In genomic region chr17:10166181-10166935, GRCh38 we compare ENCODE assay signal across 16 cellular contexts. TPM values are rescaled to one million over a fixed set of nuclear protein-coding genes. Genes with fewer than 3 reads are reported as not detected.
DNase-seq lines count a peak whose midpoint lies in the region; ATAC-seq and TF ChIP-seq lines count a peak whose summit lies in the region.
"Had no signal": no experiment of that assay in that cellular context is flagged by ENCODE, and none has a peak within 500 bp of the region (broad histone marks: within the 10 kb centered on the region; RNA-seq: fewer than 3 reads in every experiment).

No MANE protein-coding gene starts in this region.

- H3K27ac ChIP-seq in BLaER1 (no peak overlapping the region), Karpas-422 (ENCODE audit: low read length) (no peak overlapping the region), mammary epithelial cell (ENCODE audit: insufficient read depth, low read depth, low read length) (no peak overlapping the region)
- H3K27ac ChIP-seq: C4-2B, GM23248, KMS-11 had no signal

- H3K79me2 ChIP-seq in Karpas-422 (ENCODE audit: low read length): no peaks in the 10 kb centered on the region
- H3K79me2 ChIP-seq in mammary epithelial cell (ENCODE audit: insufficient read depth, low read length): no peaks in the 10 kb centered on the region

- H3K4me2 ChIP-seq in BLaER1: peak overlapping the region; percentile 46
- no peak overlapping the region for H3K4me2 ChIP-seq in Karpas-422 (ENCODE audit: low read depth, low read length, poor library complexity, severe bottlenecking)
- H3K4me2 ChIP-seq in mammary epithelial cell (ENCODE audit: insufficient read depth, low read depth, low read length): no peak overlapping the region
- H3K4me2 ChIP-seq: KMS-11 had no signal

- no peaks in the 10 kb centered on the region for H3K9me2 ChIP-seq in Karpas-422 (replicated peaks; ENCODE audit: insufficient read depth, low read length)

- dilution Hi-C loops in mammary epithelial cell (cut with HindIII; ENCODE audit: low sequenced_read_pairs): no loop called here

- H3K27me3 ChIP-seq in BLaER1 (no peaks in the 10 kb centered on the region), Karpas-422 (ENCODE audit: low read length) (no peaks in the 10 kb centered on the region), mammary epithelial cell (ENCODE audit: insufficient read depth, low read length) (no peaks in the 10 kb centered on the region)

- intact Hi-C loops in mammary epithelial cell (cut with micrococcal nuclease): no loop called here

- H4K20me1 ChIP-seq in BLaER1 (no peaks in the 10 kb centered on the region), Karpas-422 (ENCODE audit: insufficient read depth, low read depth, low read length) (no peaks in the 10 kb centered on the region), mammary epithelial cell (ENCODE audit: insufficient read depth, low read length) (no peaks in the 10 kb centered on the region)

- ATAC-seq in HG02981 (IDR thresholded peaks at IDR 0.05; ENCODE audit: unreplicated experiment): no peak

- no peak overlapping the region for H2AFZ ChIP-seq in Karpas-422 (ENCODE audit: low read length)
- no peak overlapping the region for H2AFZ ChIP-seq in mammary epithelial cell (ENCODE audit: low read depth, low read length)
- H2AFZ ChIP-seq: GM23248 had no signal

- DNase-seq in Karpas-422: peak; percentile 39
- DNase-seq in fibroblast of villous mesenchyme (ENCODE audit: low read depth): peak; percentile 86
- no peak for DNase-seq in glomerular visceral epithelial cell (ENCODE audit: extremely low spot score)
- no peak for DNase-seq in mammary epithelial cell
- DNase-seq in middle frontal gyrus (ENCODE audit: extremely low spot score, low spot score): no peak
- DNase-seq: Caco-2; CD4-positive, alpha-beta T cell; DMS153; DMS79; GDM1; GM23248 had no signal

- H3K36me3 ChIP-seq in BLaER1 (no peaks in the 10 kb centered on the region), Karpas-422 (ENCODE audit: insufficient read depth, low read length) (no peaks in the 10 kb centered on the region), mammary epithelial cell (ENCODE audit: insufficient read depth, low read length) (no peaks in the 10 kb centered on the region)
- H3K36me3 ChIP-seq: HAP-1 had no signal

- WGBS in mammary epithelial cell (ENCODE audit: low coverage, missing lambda C conversion rate): 66% methylated on average over 6 of the region's 7 CpGs

- in situ Hi-C loops in mammary epithelial cell (cut with MboI; ENCODE audit: low sequenced_read_pairs in 2 of 2): no loop called here

- H3K9me3 ChIP-seq in BLaER1 (no peaks in the 10 kb centered on the region), Karpas-422 (ENCODE audit: low read length) (no peaks in the 10 kb centered on the region), mammary epithelial cell (replicated peaks; ENCODE audit: insufficient read depth, low read length) (peaks cover 2% of the 10 kb centered on the region)
- H3K9me3 ChIP-seq: Caco-2, HAP-1 had no signal

- TF ChIP-seq CTCF in fibroblast of villous mesenchyme (IDR thresholded peaks at IDR 0.05; ENCODE audit: insufficient read depth, low read depth, low read length) (no peak), mammary epithelial cell (conservative IDR thresholded peaks at IDR 0.05 in 1 of 2, IDR thresholded peaks at IDR 0.05 in 1 of 2; ENCODE audit: extremely low read depth in 1 of 2, insufficient read depth in 1 of 2, low read depth in 1 of 2, low read length in 2 of 2) (no peak)

- CTCF ChIA-PET in mammary epithelial cell (lab: Charles Lee; ENCODE audit: low non-redundant PET): no interaction called here

- H3K4me3 ChIP-seq in BLaER1 (no peak overlapping the region), Karpas-422 (ENCODE audit: low read length) (no peak overlapping the region), fibroblast of villous mesenchyme (ENCODE audit: low read depth, low read length) (no peak overlapping the region), mammary epithelial cell (replicated peaks in 1 of 3; ENCODE audit: insufficient read depth in 1 of 3, low read depth in 2 of 3, low read length in 3 of 3) (no peak overlapping the region)
- H3K4me3 ChIP-seq: GM23248, HAP-1 had no signal

- H3K4me1 ChIP-seq in BLaER1: peaks cover 97% of the 10 kb centered on the region
- peaks cover 30% of the 10 kb centered on the region for H3K4me1 ChIP-seq in Karpas-422 (ENCODE audit: low read length)
- no peaks in the 10 kb centered on the region for H3K4me1 ChIP-seq in mammary epithelial cell (ENCODE audit: insufficient read depth, low read length)
- H3K4me1 ChIP-seq: Caco-2, HAP-1 had no signal

- H3K9ac ChIP-seq in BLaER1 (no peak overlapping the region), Karpas-422 (ENCODE audit: low read length) (no peak overlapping the region), mammary epithelial cell (ENCODE audit: insufficient read depth, low read length) (no peak overlapping the region)
- H3K9ac ChIP-seq: GM23248, KMS-11 had no signal

- BruUV-seq in mammary epithelial cell (replicated peaks; lab: Mats Ljungman, UMichigan): no TSS peak

RNA-seq across cellular contexts. Expression of gene GAS7, which starts 32.0 kb away (rescaled TPM):
- 79.9 and 80.1 TPM in 2 replicates for total RNA-seq in Karpas-422 (2014; rRNA removed; shearing (Covaris generic); ENCODE audit: low replicate concordance)
- total RNA-seq in fibroblast of villous mesenchyme (4.5 and 8.6 TPM in 2 replicates), mammary epithelial cell (under 1 TPM in 1 of 2 donors, not detected in 1; 0.50 TPM)
- 0.16 TPM for polyA plus RNA-seq in mammary epithelial cell
- not detected for polyA minus RNA-seq in mammary epithelial cell

Comparison
In these comparisons a context has a peak if more than half of its experiments do, and no peak if none do; other contexts are left out.
1. DNase-seq: peak in Karpas-422 (single experiment) and fibroblast of villous mesenchyme (single experiment); none in glomerular visceral epithelial cell (single experiment), mammary epithelial cell (single experiment) and middle frontal gyrus (single experiment).